Comparison of ENCODE assay signal across 8 cellular contexts in genomic region chr3:123027292-123028232, GRCh38. TPM values are rescaled to one million over a fixed set of nuclear protein-coding genes. Genes with fewer than 3 reads are reported as not detected.
DNase-seq lines count a peak whose midpoint lies in the region; ATAC-seq and TF ChIP-seq lines count a peak whose summit lies in the region.

SEMA5B (minus strand) TSS chr3:123027763; CDS start chr3:122961263, 66,500 bp downstream.

- peak within 1 kb of the TSS; percentile 54 to 73 (median 64) for H3K4me3 ChIP-seq in BLaER1 treated with 17β-estradiol and CSF1 and Interleukin-3, amounts not matched to agents 10 nM and 100 nM
- H3K4me3 ChIP-seq in HAP-1: peak within 1 kb of the TSS; percentile 43
- peak within 1 kb of the TSS; percentile 29 for H3K4me3 ChIP-seq in SU-DHL-6 (ENCODE audit: insufficient read depth, low read length, poor library complexity, severe bottlenecking)
- peak within 1 kb of the TSS; percentile 43 for H3K4me3 ChIP-seq in lung

- peaks cover 82 to 97% (median 93%) of the 10 kb centered on the region in 11 experiments for H3K27me3 ChIP-seq in BLaER1 treated with 17β-estradiol and CSF1 and Interleukin-3, amounts not matched to agents 10 nM and 100 nM
- peaks cover 11% of the 10 kb centered on the region for H3K27me3 ChIP-seq in HAP-1 (ENCODE audit: low read depth)
- peaks cover 4% of the 10 kb centered on the region; the same call in 1 of the 2 replicates for H3K27me3 ChIP-seq in SU-DHL-6 (ENCODE audit: low read length)
- H3K27me3 ChIP-seq in lung (ENCODE audit: control insufficient read depth, insufficient read depth): no peaks in the 10 kb centered on the region

- H3K27ac ChIP-seq in BLaER1 treated with 17β-estradiol and CSF1 and Interleukin-3, amounts not matched to agents 10 nM and 100 nM: no peak within 1 kb of the TSS
- H3K27ac ChIP-seq in SU-DHL-6 (ENCODE audit: low read depth, low read length) (no peak within 1 kb of the TSS), lung (ENCODE audit: low read depth in 1 of 2, low read length in 1 of 2) (no peak within 1 kb of the TSS)

- no peaks in the 10 kb centered on the region for H3K9me2 ChIP-seq in SU-DHL-6 (replicated peaks; ENCODE audit: insufficient read depth, low read length)

- peaks cover 12 to 29% (median 20%) of the 10 kb centered on the region in 10 experiments; a peak in 19 of 20 replicates for H3K4me1 ChIP-seq in BLaER1 treated with 17β-estradiol and CSF1 and Interleukin-3, amounts not matched to agents 10 nM and 100 nM
- peaks cover 6% of the 10 kb centered on the region for H3K4me1 ChIP-seq in HAP-1
- peaks cover 0 to 18% of the 10 kb centered on the region in 2 donors for H3K4me1 ChIP-seq in lung (ENCODE audit: control insufficient read depth in 2 of 2, insufficient read depth in 2 of 2, low read length in 2 of 2)

- WGBS in lung, 2 donors: 0 to 1% methylated on average over 87 to 94 of the region's 94 CpGs

- 0 out of 22 replicates have a peak, but pooled peaks cover 0 to 3% (median 0%) of the 10 kb centered on the region in 11 experiments for H3K36me3 ChIP-seq in BLaER1 treated with 17β-estradiol and CSF1 and Interleukin-3, amounts not matched to agents 10 nM and 100 nM
- H3K36me3 ChIP-seq in HAP-1 (replicated peaks) (no peaks in the 10 kb centered on the region), SU-DHL-6 (ENCODE audit: low read length) (no peaks in the 10 kb centered on the region), lung (ENCODE audit: control insufficient read depth in 2 of 2, insufficient read depth in 2 of 2, low read length in 2 of 2) (no peaks in the 10 kb centered on the region)

- peaks cover 0 to 32% (median 16%) of the 10 kb centered on the region in 11 experiments; a peak in 17 of 22 replicates for H4K20me1 ChIP-seq in BLaER1 treated with 17β-estradiol and CSF1 and Interleukin-3, amounts not matched to agents 10 nM and 100 nM
- no peaks in the 10 kb centered on the region for H4K20me1 ChIP-seq in SU-DHL-6 (ENCODE audit: low read depth, low read length)

- H3K79me2 ChIP-seq in SU-DHL-6 (ENCODE audit: insufficient read depth, low read length): no peaks in the 10 kb centered on the region

- H2AFZ ChIP-seq in SU-DHL-6 (ENCODE audit: low read depth, low read length, severe bottlenecking): peak within 1 kb of the TSS; percentile 74

- DNase-seq in HAP-1 (ENCODE audit: low spot score in 2 of 2) (peak; percentile 34 to 76), dermis blood vessel endothelial cell (peak; percentile 49), lung (ENCODE audit: low spot score) (no peak), superior temporal gyrus (ENCODE audit: extremely low spot score) (peak; percentile 31), MV-4-11 (lab: John Stamatoyannopoulos, UW) (no peak)

- in situ Hi-C loops in HAP-1 (cut with MboI; ENCODE audit: low sequenced_read_pairs): no loop called here

- ATAC-seq in lung (ENCODE audit: insufficient read depth, low FRiP score) (peak; percentile 42), GM19467 (IDR thresholded peaks at IDR 0.05; ENCODE audit: unreplicated experiment) (no peak)

- peak within 1 kb of the TSS; percentile 96 to 100 (median 98) for H3K4me2 ChIP-seq in BLaER1 treated with 17β-estradiol and CSF1 and Interleukin-3, amounts not matched to agents 10 nM and 100 nM
- H3K4me2 ChIP-seq in SU-DHL-6 (ENCODE audit: low read depth, low read length, poor library complexity, severe bottlenecking): peak within 1 kb of the TSS; percentile 43

- peaks cover 0 to 16% (median 5%) of the 10 kb centered on the region in 11 experiments; a peak in 7 of 22 replicates for H3K9me3 ChIP-seq in BLaER1 treated with 17β-estradiol and CSF1 and Interleukin-3, amounts not matched to agents 10 nM and 100 nM (replicated peaks in 1 of 11)
- peaks cover 3% of the 10 kb centered on the region; the same call in 1 of the 2 replicates for H3K9me3 ChIP-seq in HAP-1
- no peaks in the 10 kb centered on the region for H3K9me3 ChIP-seq in SU-DHL-6 (ENCODE audit: insufficient read depth, low read length)
- H3K9me3 ChIP-seq in lung (ENCODE audit: control insufficient read depth in 2 of 2, insufficient read depth in 1 of 2, low read length in 1 of 2): peaks cover 0 to 1% of the 10 kb centered on the region in 2 donors

- H3F3A ChIP-seq in SU-DHL-6 (ENCODE audit: insufficient read depth): no peaks in the 10 kb centered on the region

- no peak for TF ChIP-seq CTCF in SU-DHL-6 (IDR thresholded peaks at IDR 0.05; ENCODE audit: insufficient read depth, low read length, poor library complexity, severe bottlenecking)
- peak; percentile 12 for TF ChIP-seq CTCF in lung (IDR thresholded peaks at IDR 0.05; ENCODE audit: control extremely low read depth, extremely low read depth)

- peak within 1 kb of the TSS; percentile 4 to 55 (median 43); a peak in 14 of 22 replicates for H3K9ac ChIP-seq in BLaER1 treated with 17β-estradiol and CSF1 and Interleukin-3, amounts not matched to agents 10 nM and 100 nM
- H3K9ac ChIP-seq in SU-DHL-6 (ENCODE audit: low read length): no peak within 1 kb of the TSS; the same call in 1 of the 2 replicates

RNA-seq across cellular contexts. Expression of gene SEMA5B, which starts in this region (rescaled TPM):
- 0.05 TPM in 1 of 2 replicates, not detected in the other for total RNA-seq in dermis blood vessel endothelial cell
- 1 to 10 TPM in 1 of 2 donors, under 1 TPM in 1; 0.31 to 2.2 TPM for total RNA-seq in lung
- under 1 TPM; 0.30 to 0.65 TPM for polyA plus RNA-seq in lung

Comparison
In these comparisons a context has a peak if more than half of its experiments do, and no peak if none do; other contexts are left out.
1. Peak in DNase-seq in dermis blood vessel endothelial cell; RNA of the gene not detected or under 1 TPM.
2. DNase-seq: peak in HAP-1 (2 of 2) and superior temporal gyrus (single experiment); none in lung (single experiment) and MV-4-11 (single experiment).
3. Peak in every context shown above with its lines, with median percentiles within 50 percentile points of each other: H3K4me3 ChIP-seq.